10 cellular contexts compared by ENCODE assay signal in the genomic region with DNA sequence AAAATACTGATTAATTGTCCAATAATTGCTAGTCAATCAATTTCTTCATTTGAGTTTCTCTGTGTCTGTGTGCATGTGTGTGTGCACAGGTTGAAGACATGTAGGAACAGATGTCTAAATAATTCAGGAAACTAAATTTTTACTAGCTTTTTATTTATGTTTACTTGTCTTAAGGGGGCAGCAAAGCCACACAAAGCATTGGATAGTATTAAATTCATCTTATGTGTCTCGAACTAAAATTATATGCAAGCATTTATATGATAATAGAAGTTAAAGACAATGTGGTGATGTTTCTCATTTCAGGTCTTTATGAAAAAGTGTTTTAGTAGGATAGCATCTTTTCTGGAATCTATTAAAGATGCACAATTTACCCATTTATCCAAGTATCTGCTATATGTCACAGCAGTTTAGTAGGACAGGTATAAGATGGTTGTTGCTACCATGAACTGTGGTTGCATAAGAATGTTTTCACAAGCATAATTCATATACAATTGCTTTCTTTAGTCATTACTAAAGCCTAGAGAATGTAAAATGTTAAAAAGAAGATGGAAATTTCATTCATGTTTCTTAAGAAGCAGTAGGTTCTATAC.
A peak's percentile ranks its signal among the peaks of the same experiment; 100 is the strongest.
DNase-seq lines count a peak whose midpoint lies in the region; ATAC-seq, FAIRE-seq and TF ChIP-seq lines count a peak whose summit lies in the region.
"Had no signal": no experiment of that assay in that cellular context is flagged by ENCODE, and none has a peak within 500 bp of the region (broad histone marks: within the 10 kb centered on the region; RNA-seq: fewer than 3 reads in every experiment).

No MANE protein-coding gene starts in this region.

- no peaks in the 10 kb centered on the region for H3K36me3 Mint-ChIP-seq in brain

- FAIRE-seq in G401.6 (lab: Jason Lieb, UNC) = peak; percentile 94
- FAIRE-seq: GM12892 had no signal

- H3K27me3 Mint-ChIP-seq in brain = no peaks in the 10 kb centered on the region

- peak; percentile 15 for DNase-seq in NCI-H1694 (lab: John Stamatoyannopoulos, UW)
- peak; percentile 21 for DNase-seq in middle frontal gyrus (ENCODE audit: extremely low spot score, low spot score)
- DNase-seq in stimulated activated CD4-positive, alpha-beta T cell treated with anti-CD3 and anti-CD28 coated beads, Interleukin-2, amount 100 ng/mL, for 24 hours = no peak
- DNase-seq: activated CD8-positive, alpha-beta T cell treated with anti-CD3 and anti-CD28 coated beads, Interleukin-2, amount 10 ng/mL, durations not matched to agents 7 days and 5 days had no signal

- H3K4me3 Mint-ChIP-seq in brain = no peak overlapping the region
- H3K4me3 Mint-ChIP-seq: activated CD8-positive, alpha-beta T cell treated with anti-CD3 and anti-CD28 coated beads, Interleukin-2, amount 10 ng/mL, durations not matched to agents 7 days and 5 days had no signal

- H3K9me3 Mint-ChIP-seq in brain = peaks cover 0 to 2% (median 0%) of the 10 kb centered on the region in 5 experiments

- peak; percentile 61 to 74 for TF ChIP-seq CTCF in brain (conservative IDR thresholded peaks at IDR 0.05)

- ATAC-seq in HG03342 (IDR thresholded peaks at IDR 0.05; ENCODE audit: unreplicated experiment) = no peak
- no peak for ATAC-seq in HG03432 (IDR thresholded peaks at IDR 0.05; ENCODE audit: unreplicated experiment)
- ATAC-seq in GM19035 (IDR thresholded peaks at IDR 0.05; ENCODE audit: unreplicated experiment) = no peak
- ATAC-seq: activated CD8-positive, alpha-beta T cell treated with anti-CD3 and anti-CD28 coated beads, Interleukin-2, amount 10 ng/mL, durations not matched to agents 7 days and 5 days had no signal

- peaks cover 12% of the 10 kb centered on the region for H3K4me1 Mint-ChIP-seq in brain

- no peak overlapping the region for H3K27ac Mint-ChIP-seq in brain
- H3K27ac Mint-ChIP-seq: activated CD8-positive, alpha-beta T cell treated with anti-CD3 and anti-CD28 coated beads, Interleukin-2, amount 10 ng/mL, durations not matched to agents 7 days and 5 days had no signal

Comparison
In these comparisons a context has a peak if more than half of its experiments do, and no peak if none do; other contexts are left out.
1. DNase-seq: peak in NCI-H1694 (single experiment) and middle frontal gyrus (single experiment); none in stimulated activated CD4-positive, alpha-beta T cell treated with anti-CD3 and anti-CD28 coated beads, Interleukin-2, amount 100 ng/mL, for 24 hours (0 of 2).